ENCODE assay signal across 34 cellular contexts in genomic region chr4:148271166-148271565, GRCh38.
"Had no signal": no experiment of that assay in that cellular context is flagged by ENCODE, and none has a peak within 500 bp of the region (broad histone marks: within the 10 kb centered on the region; RNA-seq: fewer than 3 reads in every experiment).

No MANE protein-coding gene starts in this region.

- H3K4me1 ChIP-seq: foreskin keratinocyte had no signal

- H3K4me3 ChIP-seq: adrenal gland, body of pancreas, esophagus muscularis mucosa, gastrocnemius medialis had no signal

- ATAC-seq: activated CD4-positive, alpha-beta T cell treated with anti-CD3 and anti-CD28 coated beads for 36 hours; activated CD8-positive, alpha-beta memory T cell treated with anti-CD3 and anti-CD28 coated beads, Interleukin-2, amount 10 ng/mL, durations not matched to agents 7 days and 5 days; activated CD8-positive, alpha-beta T cell treated with anti-CD3 and anti-CD28 coated beads, Interleukin-2, amount 10 ng/mL, durations not matched to agents 7 days and 5 days; activated naive CD8-positive, alpha-beta T cell treated with anti-CD3 and anti-CD28 coated beads, Interleukin-2, amount 50 U/mL, for 24 hours; body of pancreas; gastrocnemius medialis; T-cell had no signal

- FAIRE-seq: colon, endometrium had no signal

- H3K27ac ChIP-seq: adrenal gland, foreskin keratinocyte had no signal

- H3K27ac Mint-ChIP-seq: activated CD4-positive, alpha-beta memory T cell treated with anti-CD3 and anti-CD28 coated beads for 36 hours; activated CD4-positive, alpha-beta T cell treated with anti-CD3 and anti-CD28 coated beads for 36 hours; activated CD4-positive, alpha-beta T cell treated with anti-CD3 and anti-CD28 coated beads, Interleukin-2, amount 10 ng/mL, durations not matched to agents 24 days and 14 days; activated CD8-positive, alpha-beta memory T cell treated with anti-CD3 and anti-CD28 coated beads, Interleukin-2, amount 10 ng/mL, durations not matched to agents 7 days and 5 days; activated CD8-positive, alpha-beta T cell treated with anti-CD3 and anti-CD28 coated beads, Interleukin-2, amount 10 ng/mL, durations not matched to agents 7 days and 5 days; activated naive CD4-positive, alpha-beta T cell treated with anti-CD3 and anti-CD28 coated beads for 36 hours; activated naive CD4-positive, alpha-beta T cell treated with anti-CD3 and anti-CD28 coated beads, Interleukin-2, amount 50 U/mL, for 24 hours; activated naive CD8-positive, alpha-beta T cell treated with anti-CD3 and anti-CD28 coated beads for 36 hours; activated naive CD8-positive, alpha-beta T cell treated with anti-CD3 and anti-CD28 coated beads, Interleukin-2, amount 50 U/mL, for 24 hours; activated T-helper 1 cell treated with anti-CD3 and anti-CD28 coated beads, Interleukin-12 subunit alpha, Interleukin-12 subunit beta, Interleukin-2, Interleukin-4 antibody, amounts not matched to agents 30 ng/mL and 10 ng/mL and 1 ng/mL, durations not matched to agents 14 hours and 24 hours and 36 hours; activated T-helper 2 cell treated with anti-CD3 and anti-CD28 coated beads, Interferon-gamma antibody, Interleukin-2, Interleukin-4, amounts not matched to agents 10 μg/mL and 5 μg/mL and 100 μg/mL, durations not matched to agents 14 hours and 24 hours and 36 hours; T-cell; T-helper 1 cell treated with Interleukin-12 subunit alpha and Interleukin-12 subunit beta and Interleukin-4 antibody, amounts not matched to agents 30 μg/mL and 1 μg/mL, for 36 hours; T-helper 2 cell treated with Interferon-gamma antibody and Interleukin-4, amounts not matched to agents 5 μg/mL and 100 μg/mL, for 36 hours had no signal

- H3K36me3 ChIP-seq: adrenal gland, esophagus muscularis mucosa, gastrocnemius medialis had no signal

- H3K36me3 Mint-ChIP-seq: activated CD4-positive, alpha-beta memory T cell treated with anti-CD3 and anti-CD28 coated beads for 36 hours; activated CD8-positive, alpha-beta memory T cell treated with anti-CD3 and anti-CD28 coated beads, Interleukin-2, amount 10 ng/mL, durations not matched to agents 7 days and 5 days had no signal

- H3K27me3 Mint-ChIP-seq: activated CD4-positive, alpha-beta memory T cell treated with anti-CD3 and anti-CD28 coated beads for 36 hours; activated CD4-positive, alpha-beta T cell treated with anti-CD3 and anti-CD28 coated beads for 36 hours; activated CD4-positive, alpha-beta T cell treated with anti-CD3 and anti-CD28 coated beads, Interleukin-2, amount 10 ng/mL, durations not matched to agents 24 days and 14 days; activated CD8-positive, alpha-beta memory T cell treated with anti-CD3 and anti-CD28 coated beads, Interleukin-2, amount 10 ng/mL, durations not matched to agents 7 days and 5 days; activated naive CD4-positive, alpha-beta T cell treated with anti-CD3 and anti-CD28 coated beads, Interleukin-2, amount 50 U/mL, for 24 hours; activated naive CD8-positive, alpha-beta T cell treated with anti-CD3 and anti-CD28 coated beads for 36 hours; activated naive CD8-positive, alpha-beta T cell treated with anti-CD3 and anti-CD28 coated beads, Interleukin-2, amount 50 U/mL, for 24 hours; T-cell had no signal

- H3K4me1 Mint-ChIP-seq: activated CD4-positive, alpha-beta T cell treated with anti-CD3 and anti-CD28 coated beads, Interleukin-2, amount 10 ng/mL, durations not matched to agents 24 days and 14 days; activated CD8-positive, alpha-beta memory T cell treated with anti-CD3 and anti-CD28 coated beads, Interleukin-2, amount 10 ng/mL, durations not matched to agents 7 days and 5 days had no signal

- H3K9me3 ChIP-seq: adrenal gland, body of pancreas, esophagus muscularis mucosa, gastrocnemius medialis had no signal

- DNase-seq: activated CD4-positive, alpha-beta memory T cell treated with anti-CD3 and anti-CD28 coated beads for 36 hours; activated CD4-positive, alpha-beta T cell treated with anti-CD3 and anti-CD28 coated beads for 36 hours; activated CD4-positive, alpha-beta T cell treated with anti-CD3 and anti-CD28 coated beads, Interleukin-2, amount 10 ng/mL, durations not matched to agents 24 days and 14 days; activated CD4-positive, CD25-positive, alpha-beta regulatory T cell; activated CD4-positive, CD25-positive, alpha-beta regulatory T cell treated with anti-CD3 and anti-CD28 coated beads, Interleukin-2, amount 50 U/mL, for 72 hours; activated CD8-positive, alpha-beta memory T cell treated with anti-CD3 and anti-CD28 coated beads, Interleukin-2, amount 10 ng/mL, durations not matched to agents 7 days and 5 days; activated CD8-positive, alpha-beta memory T cell treated with anti-CD3 and anti-CD28 coated beads, Interleukin-2, amount 50 U/mL, for 4 hours; activated CD8-positive, alpha-beta T cell treated with anti-CD3 and anti-CD28 coated beads, Interleukin-2, amount 10 ng/mL, durations not matched to agents 7 days and 5 days; activated effector memory CD4-positive, alpha-beta T cell treated with anti-CD3 and anti-CD28 coated beads, Interleukin-2, amount 50 U/mL, for 16 hours; activated naive CD4-positive, alpha-beta T cell treated with anti-CD3 and anti-CD28 coated beads for 36 hours; activated naive CD8-positive, alpha-beta T cell treated with anti-CD3 and anti-CD28 coated beads for 36 hours; activated naive CD8-positive, alpha-beta T cell treated with anti-CD3 and anti-CD28 coated beads, Interleukin-2, amount 50 U/mL, for 24 hours; activated T-cell treated with anti-CD3 and anti-CD28 coated beads, Interleukin-2, amount 50 U/mL, for 1 hour; activated T-cell treated with anti-CD3 and anti-CD28 coated beads, Interleukin-2, amount 50 U/mL, for 48 hours; adrenal gland; amygdala; aorta; body of pancreas; caudate nucleus; cortex of kidney; effector CD8-positive, alpha-beta T cell; erythroblast; gastrocnemius medialis; T-cell; T1000 had no signal

- H3K4me3 Mint-ChIP-seq: activated CD4-positive, alpha-beta memory T cell treated with anti-CD3 and anti-CD28 coated beads for 36 hours; activated CD4-positive, alpha-beta T cell treated with anti-CD3 and anti-CD28 coated beads for 36 hours; activated CD4-positive, alpha-beta T cell treated with anti-CD3 and anti-CD28 coated beads, Interleukin-2, amount 10 ng/mL, durations not matched to agents 24 days and 14 days; activated CD8-positive, alpha-beta memory T cell treated with anti-CD3 and anti-CD28 coated beads, Interleukin-2, amount 10 ng/mL, durations not matched to agents 7 days and 5 days; activated CD8-positive, alpha-beta T cell treated with anti-CD3 and anti-CD28 coated beads, Interleukin-2, amount 10 ng/mL, durations not matched to agents 7 days and 5 days; activated naive CD4-positive, alpha-beta T cell treated with anti-CD3 and anti-CD28 coated beads for 36 hours; activated naive CD4-positive, alpha-beta T cell treated with anti-CD3 and anti-CD28 coated beads, Interleukin-2, amount 50 U/mL, for 24 hours; activated naive CD8-positive, alpha-beta T cell treated with anti-CD3 and anti-CD28 coated beads for 36 hours; activated naive CD8-positive, alpha-beta T cell treated with anti-CD3 and anti-CD28 coated beads, Interleukin-2, amount 50 U/mL, for 24 hours; activated T-helper 1 cell treated with anti-CD3 and anti-CD28 coated beads, Interleukin-12 subunit alpha, Interleukin-12 subunit beta, Interleukin-2, Interleukin-4 antibody, amounts not matched to agents 30 ng/mL and 10 ng/mL and 1 ng/mL, durations not matched to agents 14 hours and 24 hours and 36 hours; T-cell; T-helper 1 cell treated with Interleukin-12 subunit alpha and Interleukin-12 subunit beta and Interleukin-4 antibody, amounts not matched to agents 30 μg/mL and 1 μg/mL, for 36 hours; T-helper 2 cell treated with Interferon-gamma antibody and Interleukin-4, amounts not matched to agents 5 μg/mL and 100 μg/mL, for 36 hours had no signal

- H3K27me3 ChIP-seq: adrenal gland, body of pancreas, esophagus muscularis mucosa, foreskin keratinocyte, gastrocnemius medialis had no signal

- H3K9me3 Mint-ChIP-seq: activated CD4-positive, alpha-beta memory T cell treated with anti-CD3 and anti-CD28 coated beads for 36 hours; activated CD4-positive, alpha-beta T cell treated with anti-CD3 and anti-CD28 coated beads, Interleukin-2, amount 10 ng/mL, durations not matched to agents 24 days and 14 days; activated naive CD4-positive, alpha-beta T cell treated with anti-CD3 and anti-CD28 coated beads for 36 hours; activated naive CD4-positive, alpha-beta T cell treated with anti-CD3 and anti-CD28 coated beads, Interleukin-2, amount 50 U/mL, for 24 hours; activated naive CD8-positive, alpha-beta T cell treated with anti-CD3 and anti-CD28 coated beads for 36 hours; activated naive CD8-positive, alpha-beta T cell treated with anti-CD3 and anti-CD28 coated beads, Interleukin-2, amount 50 U/mL, for 24 hours; activated T-helper 1 cell treated with anti-CD3 and anti-CD28 coated beads, Interleukin-12 subunit alpha, Interleukin-12 subunit beta, Interleukin-2, Interleukin-4 antibody, amounts not matched to agents 30 ng/mL and 10 ng/mL and 1 ng/mL, durations not matched to agents 14 hours and 24 hours and 36 hours; activated T-helper 2 cell treated with anti-CD3 and anti-CD28 coated beads, Interferon-gamma antibody, Interleukin-2, Interleukin-4, amounts not matched to agents 10 μg/mL and 5 μg/mL and 100 μg/mL, durations not matched to agents 14 hours and 24 hours and 36 hours; T-cell; T-helper 1 cell treated with Interleukin-12 subunit alpha and Interleukin-12 subunit beta and Interleukin-4 antibody, amounts not matched to agents 30 μg/mL and 1 μg/mL, for 36 hours; T-helper 2 cell treated with Interferon-gamma antibody and Interleukin-4, amounts not matched to agents 5 μg/mL and 100 μg/mL, for 36 hours had no signal
